5 cellular contexts compared by ENCODE assay signal in the genomic region with DNA sequence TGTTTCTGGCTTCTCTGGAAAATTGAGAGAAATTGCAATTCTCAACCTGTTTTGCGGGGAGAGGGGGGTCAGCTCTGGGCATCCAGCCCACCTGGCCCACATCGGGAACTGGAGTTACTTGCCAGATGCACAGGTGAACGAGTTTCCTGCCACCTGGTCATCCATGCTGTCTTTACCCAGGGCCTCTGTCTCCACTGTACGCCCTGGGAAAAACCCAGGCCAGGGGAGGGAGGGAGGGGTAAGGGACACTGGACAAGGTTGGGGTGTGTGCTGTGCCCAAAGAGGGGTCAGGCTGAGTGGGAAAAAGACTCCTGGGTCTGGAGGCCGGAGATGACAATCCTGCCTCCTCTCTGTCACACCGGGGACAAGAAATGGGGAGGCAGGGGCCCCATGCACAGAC.
"Had no signal": no experiment of that assay in that cellular context is flagged by ENCODE, and none has a peak within 500 bp of the region (broad histone marks: within the 10 kb centered on the region; RNA-seq: fewer than 3 reads in every experiment).

No MANE protein-coding gene starts in this region.

- H3K4me3 Mint-ChIP-seq: GM23338, H9, IgD-negative memory B cell had no signal

- DNase-seq: H9, HCEC 1CT, KBM-7 had no signal

- H3K9me3 Mint-ChIP-seq: GM23338, H9, IgD-negative memory B cell had no signal

- H3K4me3 ChIP-seq: GM23338 had no signal

- H3K36me3 Mint-ChIP-seq: IgD-negative memory B cell had no signal

- H3K27ac Mint-ChIP-seq: GM23338, H9, IgD-negative memory B cell had no signal

- H3K4me1 Mint-ChIP-seq: IgD-negative memory B cell had no signal

- ATAC-seq: GM23338 had no signal
